ENCODE assay signal across 17 cellular contexts in genomic region chr2:79750321-79750720, GRCh38.
A peak's percentile ranks its signal among the peaks of the same experiment; 100 is the strongest.
DNase-seq lines count a peak whose midpoint lies in the region; ATAC-seq and TF ChIP-seq lines count a peak whose summit lies in the region.
"Had no signal": no experiment of that assay in that cellular context is flagged by ENCODE, and none has a peak within 500 bp of the region (broad histone marks: within the 10 kb centered on the region; RNA-seq: fewer than 3 reads in every experiment).

No MANE protein-coding gene starts in this region.

- no peaks in the 10 kb centered on the region for H3K27me3 Mint-ChIP-seq in activated naive CD4-positive, alpha-beta T cell treated with anti-CD3 and anti-CD28 coated beads for 36 hours (ENCODE audit: low read depth)
- H3K27me3 Mint-ChIP-seq in natural killer cell (ENCODE audit: low read depth in 2 of 2): no peaks in the 10 kb centered on the region
- H3K27me3 Mint-ChIP-seq: CD4-positive, alpha-beta T cell had no signal

- H3K27ac ChIP-seq in hepatocyte (no peak overlapping the region), osteoblast (ENCODE audit: low read depth, low read length) (no peak overlapping the region)
- H3K27ac ChIP-seq: 22Rv1, A549, C4-2B, GM23248 had no signal

- H3K4me1 ChIP-seq in hepatocyte (ENCODE audit: insufficient read depth) (no peaks in the 10 kb centered on the region), osteoblast (ENCODE audit: insufficient read depth, low read length) (no peaks in the 10 kb centered on the region)
- H3K4me1 ChIP-seq: A549, HAP-1 had no signal

- 35% methylated on average over 6 of the region's 6 CpGs for WGBS in hepatocyte (ENCODE audit: low lambda C conversion rate, missing lambda C conversion rate)

- H3K4me2 ChIP-seq in hepatocyte (no peak overlapping the region), osteoblast (ENCODE audit: insufficient read depth, low read length) (no peak overlapping the region)
- H3K4me2 ChIP-seq: A549 had no signal

- TF ChIP-seq CTCF in hepatocyte (IDR thresholded peaks at IDR 0.05; ENCODE audit: poor library complexity) (no peak), osteoblast (IDR thresholded peaks at IDR 0.05; ENCODE audit: extremely low read depth, low read depth, low read length) (no peak), natural killer cell (IDR thresholded peaks at IDR 0.05) (no peak)

- no peak overlapping the region for H3K27ac Mint-ChIP-seq in activated naive CD4-positive, alpha-beta T cell treated with anti-CD3 and anti-CD28 coated beads for 36 hours
- H3K27ac Mint-ChIP-seq in natural killer cell: no peak overlapping the region
- H3K27ac Mint-ChIP-seq: CD4-positive, alpha-beta T cell had no signal

- DNase-seq in NCI-H82 (lab: John Stamatoyannopoulos, UW) (peak; percentile 25), NCI-H82 treated with DMSO at 0.1 percent for 48 hours (lab: John Stamatoyannopoulos, UW; ENCODE audit: unreplicated experiment) (no peak), hepatocyte (ENCODE audit: low spot score) (peak; percentile 26), osteoblast (ENCODE audit: insufficient read length, low spot score, missing footprints) (peak; percentile 5), natural killer cell (no peak), cortex of kidney (lab: John Stamatoyannopoulos, UW) (no peak)
- DNase-seq in activated naive CD4-positive, alpha-beta T cell treated with anti-CD3 and anti-CD28 coated beads for 36 hours: no peak
- DNase-seq: AML-193; Calu3; CD4-positive, alpha-beta T cell; DMS79 treated with DMSO at 0.1 percent for 48 hours; GF-D8; GM23248 had no signal

- H3K79me2 ChIP-seq in hepatocyte (no peaks in the 10 kb centered on the region), osteoblast (ENCODE audit: insufficient read depth, low read length) (no peaks in the 10 kb centered on the region)

- no peaks in the 10 kb centered on the region for H3K4me1 Mint-ChIP-seq in activated naive CD4-positive, alpha-beta T cell treated with anti-CD3 and anti-CD28 coated beads for 36 hours (ENCODE audit: low read depth)
- H3K4me1 Mint-ChIP-seq in natural killer cell: no peaks in the 10 kb centered on the region

- H3K36me3 ChIP-seq in hepatocyte (replicated peaks; ENCODE audit: insufficient read depth, low read depth): no peaks in the 10 kb centered on the region
- no peaks in the 10 kb centered on the region for H3K36me3 ChIP-seq in osteoblast (ENCODE audit: insufficient read depth, low read length)
- H3K36me3 ChIP-seq: HAP-1 had no signal

- H3K4me3 Mint-ChIP-seq in activated naive CD4-positive, alpha-beta T cell treated with anti-CD3 and anti-CD28 coated beads for 36 hours: no peak overlapping the region
- no peak overlapping the region for H3K4me3 Mint-ChIP-seq in natural killer cell
- H3K4me3 Mint-ChIP-seq: CD4-positive, alpha-beta T cell had no signal

- H3K9me3 Mint-ChIP-seq in activated naive CD4-positive, alpha-beta T cell treated with anti-CD3 and anti-CD28 coated beads for 36 hours: peaks cover 3% of the 10 kb centered on the region
- H3K9me3 Mint-ChIP-seq in natural killer cell: peaks cover 20 to 30% of the 10 kb centered on the region in 2 donors

- intact Hi-C loops in activated naive CD4-positive, alpha-beta T cell treated with anti-CD3 and anti-CD28 coated beads for 36 hours (cut with micrococcal nuclease): no loop called here
- intact Hi-C loops in natural killer cell (cut with micrococcal nuclease): no loop called here

- H3K4me3 ChIP-seq in hepatocyte (no peak overlapping the region), osteoblast (ENCODE audit: insufficient read depth, low read length) (no peak overlapping the region)
- H3K4me3 ChIP-seq: A549, GM23248, HAP-1 had no signal

- no peaks in the 10 kb centered on the region for H3K36me3 Mint-ChIP-seq in activated naive CD4-positive, alpha-beta T cell treated with anti-CD3 and anti-CD28 coated beads for 36 hours (ENCODE audit: low read depth)
- H3K36me3 Mint-ChIP-seq in natural killer cell: no peaks in the 10 kb centered on the region

- no peaks in the 10 kb centered on the region for H3K27me3 ChIP-seq in hepatocyte
- no peaks in the 10 kb centered on the region for H3K27me3 ChIP-seq in osteoblast (ENCODE audit: insufficient read depth, low read length)

- H4K20me1 ChIP-seq in hepatocyte (ENCODE audit: insufficient read depth, poor library complexity, severe bottlenecking): no peaks in the 10 kb centered on the region
- H4K20me1 ChIP-seq in osteoblast (ENCODE audit: insufficient read depth, low read length): no peaks in the 10 kb centered on the region

- H2AFZ ChIP-seq in hepatocyte: no peak overlapping the region
- no peak overlapping the region for H2AFZ ChIP-seq in osteoblast (ENCODE audit: low read length)
- H2AFZ ChIP-seq: GM23248 had no signal

- CTCF ChIA-PET in activated naive CD4-positive, alpha-beta T cell treated with anti-CD3 and anti-CD28 coated beads for 36 hours (lab: Charles Lee): interaction anchor here (0.6 kb wide), 1 partner anchor 83 kb away, joined by 3 read pairs; no protein-coding TSS in a partner anchor

- no peak for ATAC-seq in natural killer cell
- ATAC-seq: A549 had no signal

- H3K9me2 ChIP-seq in hepatocyte (replicated peaks; ENCODE audit: insufficient read depth): no peaks in the 10 kb centered on the region

- H3K9me3 ChIP-seq in hepatocyte (ENCODE audit: low read depth) (no peaks in the 10 kb centered on the region), osteoblast (ENCODE audit: low read depth, low read length) (no peaks in the 10 kb centered on the region)
- H3K9me3 ChIP-seq: HAP-1 had no signal

Comparison
In these comparisons a context has a peak if more than half of its experiments do, and no peak if none do; other contexts are left out.
1. DNase-seq: peak in NCI-H82 (single experiment), hepatocyte (single experiment) and osteoblast (single experiment); none in NCI-H82 treated with DMSO at 0.1 percent for 48 hours (single experiment), activated naive CD4-positive, alpha-beta T cell treated with anti-CD3 and anti-CD28 coated beads for 36 hours (single experiment), natural killer cell (single experiment) and cortex of kidney (single experiment).